15 cellular contexts compared by ENCODE assay signal in the genomic region with DNA sequence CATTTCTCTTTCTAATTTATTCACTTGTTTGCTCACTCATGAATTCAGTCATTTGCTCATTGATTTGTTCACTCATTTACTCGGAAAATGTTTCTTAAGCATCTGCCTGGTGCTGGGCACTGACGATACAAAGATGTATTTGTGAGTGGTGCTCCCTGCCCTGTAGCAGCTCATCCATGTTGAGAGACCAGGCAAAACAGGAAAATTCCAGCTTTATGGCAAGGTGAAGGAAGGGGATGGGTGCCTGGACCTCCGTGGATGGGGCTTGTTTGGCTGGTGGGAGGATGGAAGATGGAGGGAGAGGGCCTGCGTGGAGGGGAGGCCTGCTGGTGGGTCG. TPM values are rescaled to one million over a fixed set of nuclear protein-coding genes. Genes with fewer than 3 reads are reported as not detected.
DNase-seq lines count a peak whose midpoint lies in the region; ATAC-seq and TF ChIP-seq lines count a peak whose summit lies in the region.
"Had no signal": no experiment of that assay in that cellular context is flagged by ENCODE, and none has a peak within 500 bp of the region (broad histone marks: within the 10 kb centered on the region; RNA-seq: fewer than 3 reads in every experiment).

No MANE protein-coding gene starts in this region.

- H4K8ac ChIP-seq in H9 (replicated peaks; ENCODE audit: insufficient read length, low read depth, low read length) = no peak overlapping the region

- WGBS in H9 (ENCODE audit: extremely low coverage, insufficient read length, low lambda C conversion rate) = no CpG with 5 or more reads among the region's 5 CpGs

- H3K4me1 Mint-ChIP-seq in H9 (peaks cover 9 to 16% of the 10 kb centered on the region in 2 experiments), WTC11 (peaks cover 4% of the 10 kb centered on the region; the same call in 1 of the 2 replicates)
- H3K4me1 Mint-ChIP-seq in stimulated activated effector memory CD8-positive, alpha-beta T cell treated with anti-CD3 and anti-CD28 coated beads, Interleukin-12 subunit alpha, Interleukin-12 subunit beta, amount 100 ng/mL, for 72 hours = peaks cover 67% of the 10 kb centered on the region

- H3K79me1 ChIP-seq in H9 (ENCODE audit: insufficient read depth, low read depth, low read length, poor library complexity, severe bottlenecking) = no peaks in the 10 kb centered on the region

- CTCF ChIA-PET in WTC11 (lab: Charles Lee) = interaction anchor here (1.2 to 2.0 kb wide), 4 partner anchors 12 to 18 kb away, joined by 3 to 5 read pairs (median 5); no protein-coding TSS in a partner anchor

- no peak overlapping the region for H4K91ac ChIP-seq in H9 (ENCODE audit: insufficient read length, low read depth, low read length)

- DNase-seq in H9 (no peak), WTC11 (ENCODE audit: low spot score) (no peak), left lobe of liver (ENCODE audit: low spot score) (no peak), COR-L47 (lab: John Stamatoyannopoulos, UW) (no peak), upper lobe of right lung (no peak), COLO668 (lab: John Stamatoyannopoulos, UW; ENCODE audit: unreplicated experiment) (no peak), Ammon's horn (ENCODE audit: low spot score) (no peak)
- DNase-seq in stimulated activated effector memory CD8-positive, alpha-beta T cell treated with anti-CD3 and anti-CD28 coated beads, Interleukin-12 subunit alpha, Interleukin-12 subunit beta, amount 100 ng/mL, for 72 hours (ENCODE audit: low spot score in 2 of 2) = no peak
- DNase-seq: activated CD4-positive, alpha-beta memory T cell treated with anti-CD3 and anti-CD28 coated beads for 36 hours; CD4-positive, alpha-beta T cell; EL; naive B cell; NCI-H146; stimulated activated CD4-positive, alpha-beta T cell treated with anti-CD3 and anti-CD28 coated beads, Interleukin-15, amount 100 ng/mL, for 24 hours had no signal

- H3K36me3 ChIP-seq in upper lobe of right lung = no peaks in the 10 kb centered on the region
- H3K36me3 ChIP-seq: suprapubic skin had no signal

- H3K9me3 Mint-ChIP-seq in H9 (no peaks in the 10 kb centered on the region), WTC11 (peaks cover 9% of the 10 kb centered on the region)
- H3K9me3 Mint-ChIP-seq in stimulated activated effector memory CD8-positive, alpha-beta T cell treated with anti-CD3 and anti-CD28 coated beads, Interleukin-12 subunit alpha, Interleukin-12 subunit beta, amount 100 ng/mL, for 72 hours = peaks cover 3% of the 10 kb centered on the region
- H3K9me3 Mint-ChIP-seq: activated CD4-positive, alpha-beta memory T cell treated with anti-CD3 and anti-CD28 coated beads for 36 hours; CD4-positive, alpha-beta T cell had no signal

- H2BK120ac ChIP-seq in H9 (ENCODE audit: low read depth, low read length, poor library complexity, severe bottlenecking) = no peak overlapping the region

- no peak overlapping the region for H3K14ac ChIP-seq in H9 (ENCODE audit: insufficient read depth, low read length)

- no peak overlapping the region for H3K4me3 Mint-ChIP-seq in H9
- no peak overlapping the region for H3K4me3 Mint-ChIP-seq in WTC11
- H3K4me3 Mint-ChIP-seq in stimulated activated effector memory CD8-positive, alpha-beta T cell treated with anti-CD3 and anti-CD28 coated beads, Interleukin-12 subunit alpha, Interleukin-12 subunit beta, amount 100 ng/mL, for 72 hours = no peak overlapping the region
- H3K4me3 Mint-ChIP-seq: activated CD4-positive, alpha-beta memory T cell treated with anti-CD3 and anti-CD28 coated beads for 36 hours; CD4-positive, alpha-beta T cell; naive B cell had no signal

- no peak overlapping the region for H2BK12ac ChIP-seq in H9 (ENCODE audit: insufficient read length, low read depth, low read length)

- no peak overlapping the region for H4K5ac ChIP-seq in H9 (ENCODE audit: insufficient read length, low read depth, low read length)

- H2AK5ac ChIP-seq in H9 (ENCODE audit: insufficient read length, low read length) = no peak overlapping the region

- H2AFZ ChIP-seq in H9 (ENCODE audit: low read length) = no peak overlapping the region

- no peak for TF ChIP-seq CTCF in H9 (conservative IDR thresholded peaks at IDR 0.05)
- no peak for TF ChIP-seq CTCF in WTC11 (IDR thresholded peaks at IDR 0.05)
- TF ChIP-seq CTCF in upper lobe of right lung (IDR thresholded peaks at IDR 0.05) = no peak

- H3K4me3 ChIP-seq in upper lobe of right lung = no peak overlapping the region
- H3K4me3 ChIP-seq: suprapubic skin had no signal

- no peak overlapping the region for H2BK5ac ChIP-seq in H9 (ENCODE audit: insufficient read length, low read length)

- H3K27ac ChIP-seq in H9 (ENCODE audit: insufficient read length, low read depth, low read length) (no peak overlapping the region), upper lobe of right lung (no peak overlapping the region)
- H3K27ac ChIP-seq: suprapubic skin had no signal

- POLR2A ChIA-PET in WTC11 (lab: Charles Lee) = no interaction called here

- H3K36me3 Mint-ChIP-seq in H9 (ENCODE audit: insufficient read depth in 1 of 3, low read depth in 3 of 3) (peaks cover 3 to 9% (median 6%) of the 10 kb centered on the region in 3 experiments), WTC11 (peaks cover 13% of the 10 kb centered on the region)
- H3K36me3 Mint-ChIP-seq in stimulated activated effector memory CD8-positive, alpha-beta T cell treated with anti-CD3 and anti-CD28 coated beads, Interleukin-12 subunit alpha, Interleukin-12 subunit beta, amount 100 ng/mL, for 72 hours = peaks cover 47% of the 10 kb centered on the region

- no peak overlapping the region for H3K18ac ChIP-seq in H9 (ENCODE audit: insufficient read length, low read depth, low read length)

- H2BK20ac ChIP-seq in H9 (ENCODE audit: low read depth, low read length, poor library complexity, severe bottlenecking) = no peak overlapping the region

- H3K4me2 ChIP-seq in H9 (ENCODE audit: insufficient read depth, insufficient read length, low read length) = no peak overlapping the region

- intact Hi-C loops in upper lobe of right lung (cut with DNase I) = no loop called here

- H3K27me3 Mint-ChIP-seq in H9 (ENCODE audit: low read depth) (no peaks in the 10 kb centered on the region), WTC11 (ENCODE audit: low read depth) (no peaks in the 10 kb centered on the region)
- H3K27me3 Mint-ChIP-seq: activated CD4-positive, alpha-beta memory T cell treated with anti-CD3 and anti-CD28 coated beads for 36 hours; CD4-positive, alpha-beta T cell; naive B cell had no signal

- H4K20me1 ChIP-seq in H9 (ENCODE audit: control insufficient read depth, insufficient read depth, insufficient read length) = peaks cover 3% of the 10 kb centered on the region

- no peak overlapping the region for H3K56ac ChIP-seq in H9 (ENCODE audit: insufficient read length, low read depth, low read length)

- H3K4ac ChIP-seq in H9 (ENCODE audit: low read depth, low read length) = no peak overlapping the region

- ATAC-seq in WTC11 (no peak), left lobe of liver (peak; percentile 41), upper lobe of right lung (no peak)
- ATAC-seq in stimulated activated effector memory CD8-positive, alpha-beta T cell treated with anti-CD3 and anti-CD28 coated beads, Interleukin-12 subunit alpha, Interleukin-12 subunit beta, amount 100 ng/mL, for 72 hours = no peak

- H3K9me3 ChIP-seq in H9 (ENCODE audit: control insufficient read depth, low read depth, low read length) (no peaks in the 10 kb centered on the region), upper lobe of right lung (no peaks in the 10 kb centered on the region)
- H3K9me3 ChIP-seq: suprapubic skin had no signal

- no peak overlapping the region for H3K9ac ChIP-seq in H9 (ENCODE audit: extremely low read depth, insufficient read length, low read length)

- H3K27me3 ChIP-seq in H9 (ENCODE audit: insufficient read depth, low read length) = no peaks in the 10 kb centered on the region
- no peaks in the 10 kb centered on the region for H3K27me3 ChIP-seq in upper lobe of right lung
- H3K27me3 ChIP-seq: suprapubic skin had no signal

- H3K27ac Mint-ChIP-seq in H9 (peak overlapping the region in 2 of 3 experiments; percentile 2 to 3; a peak in 2 of 7 replicates), WTC11 (peak overlapping the region; percentile 17; the same call in 1 of the 2 replicates)
- H3K27ac Mint-ChIP-seq in stimulated activated effector memory CD8-positive, alpha-beta T cell treated with anti-CD3 and anti-CD28 coated beads, Interleukin-12 subunit alpha, Interleukin-12 subunit beta, amount 100 ng/mL, for 72 hours = peak overlapping the region; percentile 10
- H3K27ac Mint-ChIP-seq: activated CD4-positive, alpha-beta memory T cell treated with anti-CD3 and anti-CD28 coated beads for 36 hours; CD4-positive, alpha-beta T cell had no signal

- no peak overlapping the region for H3K23ac ChIP-seq in H9 (ENCODE audit: insufficient read length, low read depth, low read length)

- H3T11ph ChIP-seq in H9 (ENCODE audit: low read length) = no peak overlapping the region

- H2BK15ac ChIP-seq in H9 (ENCODE audit: low read depth, low read length) = no peak overlapping the region

- H3K23me2 ChIP-seq in H9 (ENCODE audit: insufficient read length, low read depth, low read length, poor library complexity, severe bottlenecking) = no peaks in the 10 kb centered on the region

- no peaks in the 10 kb centered on the region; the same call in 1 of the 2 replicates for H3K79me2 ChIP-seq in H9 (ENCODE audit: insufficient read depth, low read length)

- H3K4me1 ChIP-seq in H9 (ENCODE audit: insufficient read depth, low read length) = no peaks in the 10 kb centered on the region
- H3K4me1 ChIP-seq in upper lobe of right lung = peaks cover 23% of the 10 kb centered on the region

TF ChIP-seq in WTC11, 78 proteins besides CTCF, POLR2A, EP300 and RAD21 (continues in another document):
- no peak for TF ChIP-seq ZNF423 (CRISPR knock-in tag; IDR thresholded peaks at IDR 0.05)
- TF ChIP-seq, protein P1, sequence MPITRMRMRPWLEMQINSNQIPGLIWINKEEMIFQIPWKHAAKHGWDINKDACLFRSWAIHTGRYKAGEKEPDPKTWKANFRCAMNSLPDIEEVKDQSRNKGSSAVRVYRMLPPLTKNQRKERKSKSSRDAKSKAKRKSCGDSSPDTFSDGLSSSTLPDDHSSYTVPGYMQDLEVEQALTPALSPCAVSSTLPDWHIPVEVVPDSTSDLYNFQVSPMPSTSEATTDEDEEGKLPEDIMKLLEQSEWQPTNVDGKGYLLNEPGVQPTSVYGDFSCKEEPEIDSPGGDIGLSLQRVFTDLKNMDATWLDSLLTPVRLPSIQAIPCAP (CRISPR knock-in tag; IDR thresholded peaks at IDR 0.05) = no peak
- no peak for TF ChIP-seq RELA (CRISPR knock-in tag; IDR thresholded peaks at IDR 0.05; ENCODE audit: borderline replicate concordance)
- TF ChIP-seq NFE2L1 (CRISPR knock-in tag; IDR thresholded peaks at IDR 0.05) = no peak
- TF ChIP-seq ZNF671 (CRISPR knock-in tag; IDR thresholded peaks at IDR 0.05) = no peak

RNA-seq across cellular contexts. Expression of a gene that starts 53.1 kb away (rescaled TPM):
- 19.3 and 20.8 TPM in 2 replicates for total RNA-seq in H9 (2021)
- 18.1 to 21.0 TPM (median 19.1 TPM) in 3 replicates for total RNA-seq in WTC11 (2021)
- 12.4 TPM for total RNA-seq in left lobe of liver
- 31.3 TPM for total RNA-seq in upper lobe of right lung
